In the genomic region with DNA sequence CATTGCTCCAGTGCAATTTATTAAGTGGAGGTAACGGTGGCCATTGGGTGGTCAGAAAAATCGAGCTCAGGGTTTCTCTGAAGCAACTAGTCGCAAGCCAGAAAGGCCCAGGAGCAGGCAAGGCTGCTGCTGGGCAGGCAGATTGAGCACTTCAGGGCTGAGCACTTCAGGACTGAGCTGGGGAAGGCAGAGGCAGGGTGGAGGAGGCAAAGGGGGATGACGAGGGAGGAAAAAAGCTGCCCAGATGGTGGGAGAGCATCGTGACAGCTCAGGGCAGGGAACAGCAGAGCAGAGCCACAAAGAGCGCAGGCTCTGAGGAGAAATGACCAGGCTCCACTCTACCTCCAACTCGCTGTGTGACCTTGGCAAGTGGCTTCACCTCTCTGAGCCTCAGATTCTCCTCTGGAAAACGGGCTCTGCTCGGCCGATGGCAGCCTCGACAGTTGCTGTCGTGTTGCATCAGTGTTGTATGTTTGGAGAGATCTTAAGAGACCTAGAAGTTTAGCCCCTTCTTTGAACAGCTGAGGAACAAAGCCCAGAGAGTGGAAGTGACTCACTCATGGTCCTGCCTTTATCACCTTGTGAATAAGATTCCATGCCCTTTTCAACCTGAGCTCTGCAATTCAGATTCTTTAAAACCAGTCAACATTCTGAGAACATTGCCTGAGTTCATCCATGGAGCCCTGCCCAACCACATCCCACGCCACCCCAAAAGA, we compare ENCODE assay signal across 1 cellular context.
TF ChIP-seq lines count a peak whose summit lies in the region.

No MANE protein-coding gene starts in this region.

TF ChIP-seq in K562, 482 proteins besides CTCF, POLR2A, EP300 and RAD21 (continued from another document and continues in another):
- TF ChIP-seq, protein P1, sequence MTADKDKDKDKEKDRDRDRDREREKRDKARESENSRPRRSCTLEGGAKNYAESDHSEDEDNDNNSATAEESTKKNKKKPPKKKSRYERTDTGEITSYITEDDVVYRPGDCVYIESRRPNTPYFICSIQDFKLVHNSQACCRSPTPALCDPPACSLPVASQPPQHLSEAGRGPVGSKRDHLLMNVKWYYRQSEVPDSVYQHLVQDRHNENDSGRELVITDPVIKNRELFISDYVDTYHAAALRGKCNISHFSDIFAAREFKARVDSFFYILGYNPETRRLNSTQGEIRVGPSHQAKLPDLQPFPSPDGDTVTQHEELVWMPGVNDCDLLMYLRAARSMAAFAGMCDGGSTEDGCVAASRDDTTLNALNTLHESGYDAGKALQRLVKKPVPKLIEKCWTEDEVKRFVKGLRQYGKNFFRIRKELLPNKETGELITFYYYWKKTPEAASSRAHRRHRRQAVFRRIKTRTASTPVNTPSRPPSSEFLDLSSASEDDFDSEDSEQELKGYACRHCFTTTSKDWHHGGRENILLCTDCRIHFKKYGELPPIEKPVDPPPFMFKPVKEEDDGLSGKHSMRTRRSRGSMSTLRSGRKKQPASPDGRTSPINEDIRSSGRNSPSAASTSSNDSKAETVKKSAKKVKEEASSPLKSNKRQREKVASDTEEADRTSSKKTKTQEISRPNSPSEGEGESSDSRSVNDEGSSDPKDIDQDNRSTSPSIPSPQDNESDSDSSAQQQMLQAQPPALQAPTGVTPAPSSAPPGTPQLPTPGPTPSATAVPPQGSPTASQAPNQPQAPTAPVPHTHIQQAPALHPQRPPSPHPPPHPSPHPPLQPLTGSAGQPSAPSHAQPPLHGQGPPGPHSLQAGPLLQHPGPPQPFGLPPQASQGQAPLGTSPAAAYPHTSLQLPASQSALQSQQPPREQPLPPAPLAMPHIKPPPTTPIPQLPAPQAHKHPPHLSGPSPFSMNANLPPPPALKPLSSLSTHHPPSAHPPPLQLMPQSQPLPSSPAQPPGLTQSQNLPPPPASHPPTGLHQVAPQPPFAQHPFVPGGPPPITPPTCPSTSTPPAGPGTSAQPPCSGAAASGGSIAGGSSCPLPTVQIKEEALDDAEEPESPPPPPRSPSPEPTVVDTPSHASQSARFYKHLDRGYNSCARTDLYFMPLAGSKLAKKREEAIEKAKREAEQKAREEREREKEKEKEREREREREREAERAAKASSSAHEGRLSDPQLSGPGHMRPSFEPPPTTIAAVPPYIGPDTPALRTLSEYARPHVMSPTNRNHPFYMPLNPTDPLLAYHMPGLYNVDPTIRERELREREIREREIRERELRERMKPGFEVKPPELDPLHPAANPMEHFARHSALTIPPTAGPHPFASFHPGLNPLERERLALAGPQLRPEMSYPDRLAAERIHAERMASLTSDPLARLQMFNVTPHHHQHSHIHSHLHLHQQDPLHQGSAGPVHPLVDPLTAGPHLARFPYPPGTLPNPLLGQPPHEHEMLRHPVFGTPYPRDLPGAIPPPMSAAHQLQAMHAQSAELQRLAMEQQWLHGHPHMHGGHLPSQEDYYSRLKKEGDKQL (CRISPR knock-in tag; IDR thresholded peaks at IDR 0.05; ENCODE audit: borderline replicate concordance): no peak
- TF ChIP-seq ATF7 (IDR thresholded peaks at IDR 0.05) (peak; percentile 82), TEAD4 (IDR thresholded peaks at IDR 0.05; ENCODE audit: low read length) (peak; percentile 29; the same call in 1 of the 2 replicates), TEAD4 (CRISPR knock-in tag; IDR thresholded peaks at IDR 0.05; ENCODE audit: borderline replicate concordance) (no peak), FOXK1 (CRISPR knock-in tag; IDR thresholded peaks at IDR 0.05; ENCODE audit: borderline replicate concordance) (no peak), SMAD2 (IDR thresholded peaks at IDR 0.05; ENCODE audit: low read depth, low read length) (no peak), KLF10 (CRISPR knock-in tag; IDR thresholded peaks at IDR 0.05) (no peak), ADNP (tag; IDR thresholded peaks at IDR 0.05) (no peak), SPI1 (IDR thresholded peaks at IDR 0.05; ENCODE audit: borderline replicate concordance, low read depth, low read length) (no peak), TARDBP (IDR thresholded peaks at IDR 0.05) (no peak), DNMT1 (IDR thresholded peaks at IDR 0.05) (no peak), BRD9 (IDR thresholded peaks at IDR 0.05; ENCODE audit: low read depth, partially characterized antibody) (no peak), U2AF2 (optimal IDR thresholded peaks at IDR 0.05; ENCODE audit: low read depth, low read length) (no peak), LARP7 (IDR thresholded peaks at IDR 0.05) (no peak), CHD4 (IDR thresholded peaks at IDR 0.05; ENCODE audit: insufficient read depth, insufficient replicate concordance, low read depth, low read length, poor library complexity, severe bottlenecking) (peak; percentile 40), ZNF140 (CRISPR knock-in tag; IDR thresholded peaks at IDR 0.05) (no peak), KAT8 (IDR thresholded peaks at IDR 0.05; ENCODE audit: low read depth) (no peak), MIER1 (IDR thresholded peaks at IDR 0.05; ENCODE audit: low read depth) (no peak), ZNF232 (CRISPR knock-in tag; IDR thresholded peaks at IDR 0.05) (no peak), PCBP1 (IDR thresholded peaks at IDR 0.05; ENCODE audit: low read depth, low read length, poor library complexity, severe bottlenecking) (no peak), XRCC4 (IDR thresholded peaks at IDR 0.05; ENCODE audit: extremely low read depth, insufficient read depth, insufficient read length) (no peak), NCOA1 (IDR thresholded peaks at IDR 0.05; ENCODE audit: low read depth) (no peak), NR2C1 (IDR thresholded peaks at IDR 0.05) (no peak), NR2C1 (tag; IDR thresholded peaks at IDR 0.05) (no peak), TEAD2 (tag; IDR thresholded peaks at IDR 0.05) (no peak), ZEB2 (IDR thresholded peaks at IDR 0.05) (peak; percentile 72; the same call in 1 of the 2 replicates), MCM2 (IDR thresholded peaks at IDR 0.05; ENCODE audit: low read depth) (no peak), MEF2D (tag; conservative IDR thresholded peaks at IDR 0.05; ENCODE audit: low read depth) (no peak), BRF1 (IDR thresholded peaks at IDR 0.05; ENCODE audit: borderline replicate concordance, extremely low read depth, insufficient read length) (no peak), SIX5 (IDR thresholded peaks at IDR 0.05; ENCODE audit: borderline replicate concordance in 1 of 2, insufficient read depth in 1 of 2, low read depth in 1 of 2, low read length in 2 of 2) (no peak), HIVEP1 (CRISPR knock-in tag; IDR thresholded peaks at IDR 0.05) (0 out of 2 replicates have a peak, but pooled peaks have one; percentile 33), ZNF41 (CRISPR knock-in tag; conservative IDR thresholded peaks at IDR 0.05) (no peak), SOX6 (IDR thresholded peaks at IDR 0.05) (peak; percentile 75), SRSF7 (optimal IDR thresholded peaks at IDR 0.05; ENCODE audit: low read depth, low read length) (no peak), KLF16 (IDR thresholded peaks at IDR 0.05) (no peak), SUPT5H (IDR thresholded peaks at IDR 0.05) (no peak), FOXM1 (IDR thresholded peaks at IDR 0.05; ENCODE audit: low read depth) (no peak; the same call in 1 of the 2 replicates), FOXM1 (CRISPR knock-in tag; IDR thresholded peaks at IDR 0.05; ENCODE audit: low read depth) (no peak), MECOM (CRISPR knock-in tag; IDR thresholded peaks at IDR 0.05) (no peak), ELF1 (tag; IDR thresholded peaks at IDR 0.05) (no peak), ZNF76 (CRISPR knock-in tag; IDR thresholded peaks at IDR 0.05; ENCODE audit: borderline replicate concordance) (no peak), CBFB (CRISPR knock-in tag; IDR thresholded peaks at IDR 0.05) (no peak), ETV6 (IDR thresholded peaks at IDR 0.05; ENCODE audit: borderline replicate concordance in 1 of 2, low read depth in 2 of 2, low read length in 1 of 2) (no peak), ETV6 (CRISPR knock-in tag; IDR thresholded peaks at IDR 0.05; ENCODE audit: borderline replicate concordance) (no peak), HDAC3 (IDR thresholded peaks at IDR 0.05; ENCODE audit: borderline replicate concordance, partially characterized antibody) (no peak), HDAC8 (tag; IDR thresholded peaks at IDR 0.05) (no peak), ZNF77 (CRISPR knock-in tag; IDR thresholded peaks at IDR 0.05) (no peak), NFXL1 (CRISPR knock-in tag; IDR thresholded peaks at IDR 0.05) (no peak), ETV5 (CRISPR knock-in tag; IDR thresholded peaks at IDR 0.05; ENCODE audit: low read depth) (no peak), SNRNP70 (optimal IDR thresholded peaks at IDR 0.05; ENCODE audit: low read depth, low read length) (no peak), ZBTB17 (CRISPR knock-in tag; IDR thresholded peaks at IDR 0.05) (no peak), STAT5B (CRISPR knock-in tag; IDR thresholded peaks at IDR 0.05) (no peak)
- TF ChIP-seq, protein P2, sequence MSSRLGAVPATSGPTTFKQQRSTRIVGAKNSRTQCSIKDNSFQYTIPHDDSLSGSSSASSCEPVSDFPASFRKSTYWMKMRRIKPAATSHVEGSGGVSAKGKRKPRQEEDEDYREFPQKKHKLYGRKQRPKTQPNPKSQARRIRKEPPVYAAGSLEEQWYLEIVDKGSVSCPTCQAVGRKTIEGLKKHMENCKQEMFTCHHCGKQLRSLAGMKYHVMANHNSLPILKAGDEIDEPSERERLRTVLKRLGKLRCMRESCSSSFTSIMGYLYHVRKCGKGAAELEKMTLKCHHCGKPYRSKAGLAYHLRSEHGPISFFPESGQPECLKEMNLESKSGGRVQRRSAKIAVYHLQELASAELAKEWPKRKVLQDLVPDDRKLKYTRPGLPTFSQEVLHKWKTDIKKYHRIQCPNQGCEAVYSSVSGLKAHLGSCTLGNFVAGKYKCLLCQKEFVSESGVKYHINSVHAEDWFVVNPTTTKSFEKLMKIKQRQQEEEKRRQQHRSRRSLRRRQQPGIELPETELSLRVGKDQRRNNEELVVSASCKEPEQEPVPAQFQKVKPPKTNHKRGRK (tag; IDR thresholded peaks at IDR 0.05): no peak
- TF ChIP-seq, protein P3, sequence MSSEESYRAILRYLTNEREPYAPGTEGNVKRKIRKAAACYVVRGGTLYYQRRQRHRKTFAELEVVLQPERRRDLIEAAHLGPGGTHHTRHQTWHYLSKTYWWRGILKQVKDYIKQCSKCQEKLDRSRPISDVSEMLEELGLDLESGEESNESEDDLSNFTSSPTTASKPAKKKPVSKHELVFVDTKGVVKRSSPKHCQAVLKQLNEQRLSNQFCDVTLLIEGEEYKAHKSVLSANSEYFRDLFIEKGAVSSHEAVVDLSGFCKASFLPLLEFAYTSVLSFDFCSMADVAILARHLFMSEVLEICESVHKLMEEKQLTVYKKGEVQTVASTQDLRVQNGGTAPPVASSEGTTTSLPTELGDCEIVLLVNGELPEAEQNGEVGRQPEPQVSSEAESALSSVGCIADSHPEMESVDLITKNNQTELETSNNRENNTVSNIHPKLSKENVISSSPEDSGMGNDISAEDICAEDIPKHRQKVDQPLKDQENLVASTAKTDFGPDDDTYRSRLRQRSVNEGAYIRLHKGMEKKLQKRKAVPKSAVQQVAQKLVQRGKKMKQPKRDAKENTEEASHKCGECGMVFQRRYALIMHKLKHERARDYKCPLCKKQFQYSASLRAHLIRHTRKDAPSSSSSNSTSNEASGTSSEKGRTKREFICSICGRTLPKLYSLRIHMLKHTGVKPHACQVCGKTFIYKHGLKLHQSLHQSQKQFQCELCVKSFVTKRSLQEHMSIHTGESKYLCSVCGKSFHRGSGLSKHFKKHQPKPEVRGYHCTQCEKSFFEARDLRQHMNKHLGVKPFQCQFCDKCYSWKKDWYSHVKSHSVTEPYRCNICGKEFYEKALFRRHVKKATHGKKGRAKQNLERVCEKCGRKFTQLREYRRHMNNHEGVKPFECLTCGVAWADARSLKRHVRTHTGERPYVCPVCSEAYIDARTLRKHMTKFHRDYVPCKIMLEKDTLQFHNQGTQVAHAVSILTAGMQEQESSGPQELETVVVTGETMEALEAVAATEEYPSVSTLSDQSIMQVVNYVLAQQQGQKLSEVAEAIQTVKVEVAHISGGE (CRISPR knock-in tag; IDR thresholded peaks at IDR 0.05): no peak
- TF ChIP-seq, protein P4, sequence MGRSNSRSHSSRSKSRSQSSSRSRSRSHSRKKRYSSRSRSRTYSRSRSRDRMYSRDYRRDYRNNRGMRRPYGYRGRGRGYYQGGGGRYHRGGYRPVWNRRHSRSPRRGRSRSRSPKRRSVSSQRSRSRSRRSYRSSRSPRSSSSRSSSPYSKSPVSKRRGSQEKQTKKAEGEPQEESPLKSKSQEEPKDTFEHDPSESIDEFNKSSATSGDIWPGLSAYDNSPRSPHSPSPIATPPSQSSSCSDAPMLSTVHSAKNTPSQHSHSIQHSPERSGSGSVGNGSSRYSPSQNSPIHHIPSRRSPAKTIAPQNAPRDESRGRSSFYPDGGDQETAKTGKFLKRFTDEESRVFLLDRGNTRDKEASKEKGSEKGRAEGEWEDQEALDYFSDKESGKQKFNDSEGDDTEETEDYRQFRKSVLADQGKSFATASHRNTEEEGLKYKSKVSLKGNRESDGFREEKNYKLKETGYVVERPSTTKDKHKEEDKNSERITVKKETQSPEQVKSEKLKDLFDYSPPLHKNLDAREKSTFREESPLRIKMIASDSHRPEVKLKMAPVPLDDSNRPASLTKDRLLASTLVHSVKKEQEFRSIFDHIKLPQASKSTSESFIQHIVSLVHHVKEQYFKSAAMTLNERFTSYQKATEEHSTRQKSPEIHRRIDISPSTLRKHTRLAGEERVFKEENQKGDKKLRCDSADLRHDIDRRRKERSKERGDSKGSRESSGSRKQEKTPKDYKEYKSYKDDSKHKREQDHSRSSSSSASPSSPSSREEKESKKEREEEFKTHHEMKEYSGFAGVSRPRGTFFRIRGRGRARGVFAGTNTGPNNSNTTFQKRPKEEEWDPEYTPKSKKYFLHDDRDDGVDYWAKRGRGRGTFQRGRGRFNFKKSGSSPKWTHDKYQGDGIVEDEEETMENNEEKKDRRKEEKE (IDR thresholded peaks at IDR 0.05; ENCODE audit: borderline replicate concordance in 1 of 2, control insufficient read depth in 1 of 2, low read depth in 2 of 2, low read length in 1 of 2): no peak
- TF ChIP-seq, protein P5, sequence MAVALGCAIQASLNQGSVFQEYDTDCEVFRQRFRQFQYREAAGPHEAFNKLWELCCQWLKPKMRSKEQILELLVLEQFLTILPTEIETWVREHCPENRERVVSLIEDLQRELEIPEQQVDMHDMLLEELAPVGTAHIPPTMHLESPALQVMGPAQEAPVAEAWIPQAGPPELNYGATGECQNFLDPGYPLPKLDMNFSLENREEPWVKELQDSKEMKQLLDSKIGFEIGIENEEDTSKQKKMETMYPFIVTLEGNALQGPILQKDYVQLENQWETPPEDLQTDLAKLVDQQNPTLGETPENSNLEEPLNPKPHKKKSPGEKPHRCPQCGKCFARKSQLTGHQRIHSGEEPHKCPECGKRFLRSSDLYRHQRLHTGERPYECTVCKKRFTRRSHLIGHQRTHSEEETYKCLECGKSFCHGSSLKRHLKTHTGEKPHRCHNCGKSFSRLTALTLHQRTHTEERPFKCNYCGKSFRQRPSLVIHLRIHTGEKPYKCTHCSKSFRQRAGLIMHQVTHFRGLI (CRISPR knock-in tag; IDR thresholded peaks at IDR 0.05): no peak
- TF ChIP-seq, protein P6, sequence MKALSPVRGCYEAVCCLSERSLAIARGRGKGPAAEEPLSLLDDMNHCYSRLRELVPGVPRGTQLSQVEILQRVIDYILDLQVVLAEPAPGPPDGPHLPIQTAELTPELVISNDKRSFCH (CRISPR knock-in tag; IDR thresholded peaks at IDR 0.05): no peak
- TF ChIP-seq, protein P6 (tag; IDR thresholded peaks at IDR 0.05): no peak
